ENCODE assay signal across 8 cellular contexts in genomic region chr2:218959141-218959731, GRCh38. TPM values are rescaled to one million over a fixed set of nuclear protein-coding genes. Genes with fewer than 3 reads are reported as not detected.
DNase-seq lines count a peak whose midpoint lies in the region; ATAC-seq, FAIRE-seq and TF ChIP-seq lines count a peak whose summit lies in the region.

Gene CDK5R2 (plus strand): TSS chr2:218959666. CDS start chr2:218959821, 155 bp downstream.

- peak within 1 kb of the TSS; percentile 53 for H3K9ac ChIP-seq in BLaER1

- peaks cover 19% of the 10 kb centered on the region for H3K4me1 ChIP-seq in BLaER1

- DNase-seq in GM19239 (ENCODE audit: insufficient read length, low spot score) (peak; percentile 100), NCI-H446 treated with DMSO at 0.1 percent for 48 hours (lab: John Stamatoyannopoulos, UW) (peak; percentile 82), memory B cell (ENCODE audit: low spot score in 2 of 2) (peak; percentile 70 to 72)
- DNase-seq in activated CD8-positive, alpha-beta T cell treated with anti-CD3 and anti-CD28 coated beads for 36 hours, result peak; percentile 89
- peak; percentile 49 to 60 (median 51) for DNase-seq in effector memory CD8-positive, alpha-beta T cell
- peak; percentile 30 for DNase-seq in stimulated activated CD8-positive, alpha-beta memory T cell treated with anti-CD3 and anti-CD28 coated beads, Interleukin-15, amount 100 ng/mL, for 1 hour (ENCODE audit: low read depth)

- H3K27me3 ChIP-seq in BLaER1, result peaks cover 48% of the 10 kb centered on the region

- peak; percentile 42 for FAIRE-seq in GM19239 (lab: Jason Lieb, UNC)

- peak within 1 kb of the TSS; percentile 100 for H3K4me2 ChIP-seq in BLaER1

- H3K4me3 Mint-ChIP-seq in activated CD8-positive, alpha-beta T cell treated with anti-CD3 and anti-CD28 coated beads for 36 hours, result peak within 1 kb of the TSS; percentile 29
- H3K4me3 Mint-ChIP-seq in effector memory CD8-positive, alpha-beta T cell, result peak within 1 kb of the TSS; percentile 72 to 74
- H3K4me3 Mint-ChIP-seq in memory B cell, result peak within 1 kb of the TSS; percentile 79

- CTCF ChIA-PET in activated CD8-positive, alpha-beta T cell treated with anti-CD3 and anti-CD28 coated beads for 36 hours (lab: Charles Lee), result interaction anchor here (0.9 to 2.2 kb wide), 7 partner anchors 19 to 83 kb away, joined by 3 to 8 read pairs (median 6); no protein-coding TSS in a partner anchor

- intact Hi-C loops in activated CD8-positive, alpha-beta T cell treated with anti-CD3 and anti-CD28 coated beads for 36 hours (cut with micrococcal nuclease), result no loop called here

- peak within 1 kb of the TSS; percentile 71 for H3K4me3 ChIP-seq in BLaER1

- peaks cover 28% of the 10 kb centered on the region for H4K20me1 ChIP-seq in BLaER1

- peaks cover 74% of the 10 kb centered on the region for H3K27me3 Mint-ChIP-seq in activated CD8-positive, alpha-beta T cell treated with anti-CD3 and anti-CD28 coated beads for 36 hours
- H3K27me3 Mint-ChIP-seq in effector memory CD8-positive, alpha-beta T cell, result peaks cover 59 to 90% of the 10 kb centered on the region in 2 donors
- peaks cover 22% of the 10 kb centered on the region for H3K27me3 Mint-ChIP-seq in memory B cell

- no peaks in the 10 kb centered on the region for H3K36me3 ChIP-seq in BLaER1

- peak; percentile 97 for ATAC-seq in HG03354 (IDR thresholded peaks at IDR 0.05; ENCODE audit: poor library complexity, severe bottlenecking, unreplicated experiment)
- ATAC-seq in activated CD8-positive, alpha-beta T cell treated with anti-CD3 and anti-CD28 coated beads for 36 hours, result peak; percentile 99
- peak; percentile 87 for ATAC-seq in effector memory CD8-positive, alpha-beta T cell (replicated peaks)
- ATAC-seq in memory B cell (ENCODE audit: low read depth), result peak; percentile 95

- H3K9me3 Mint-ChIP-seq in activated CD8-positive, alpha-beta T cell treated with anti-CD3 and anti-CD28 coated beads for 36 hours, result no peaks in the 10 kb centered on the region
- H3K9me3 Mint-ChIP-seq in effector memory CD8-positive, alpha-beta T cell, result peaks cover 0 to 6% of the 10 kb centered on the region in 2 donors
- no peaks in the 10 kb centered on the region for H3K9me3 Mint-ChIP-seq in memory B cell

- no peak for TF ChIP-seq CTCF in activated CD8-positive, alpha-beta T cell treated with anti-CD3 and anti-CD28 coated beads for 36 hours (IDR thresholded peaks at IDR 0.05)

- H3K27ac Mint-ChIP-seq in activated CD8-positive, alpha-beta T cell treated with anti-CD3 and anti-CD28 coated beads for 36 hours, result no peak within 1 kb of the TSS
- no peak within 1 kb of the TSS for H3K27ac Mint-ChIP-seq in effector memory CD8-positive, alpha-beta T cell
- no peak within 1 kb of the TSS for H3K27ac Mint-ChIP-seq in memory B cell

- peaks cover 2% of the 10 kb centered on the region for H3K36me3 Mint-ChIP-seq in activated CD8-positive, alpha-beta T cell treated with anti-CD3 and anti-CD28 coated beads for 36 hours (ENCODE audit: low read depth)
- peaks cover 3% of the 10 kb centered on the region for H3K36me3 Mint-ChIP-seq in effector memory CD8-positive, alpha-beta T cell (ENCODE audit: insufficient read depth)
- peaks cover 4% of the 10 kb centered on the region for H3K36me3 Mint-ChIP-seq in memory B cell

- no peak within 1 kb of the TSS for H3K27ac ChIP-seq in BLaER1

- POLR2A ChIA-PET in activated CD8-positive, alpha-beta T cell treated with anti-CD3 and anti-CD28 coated beads for 36 hours (lab: Charles Lee), result interaction anchor here (0.7 to 1.0 kb wide), 2 partner anchors 13 to 279 kb away, joined by 3 read pairs; no protein-coding TSS in a partner anchor

- peaks cover 17% of the 10 kb centered on the region for H3K4me1 Mint-ChIP-seq in activated CD8-positive, alpha-beta T cell treated with anti-CD3 and anti-CD28 coated beads for 36 hours (ENCODE audit: low read depth)
- H3K4me1 Mint-ChIP-seq in effector memory CD8-positive, alpha-beta T cell (ENCODE audit: low read depth in 2 of 2), result peaks cover 12 to 13% of the 10 kb centered on the region in 2 donors
- H3K4me1 Mint-ChIP-seq in memory B cell, result peaks cover 11% of the 10 kb centered on the region

- no peaks in the 10 kb centered on the region; the same call in 1 of the 2 replicates for H3K9me3 ChIP-seq in BLaER1

RNA-seq across cellular contexts. Expression of gene CDK5R2, which starts in this region (rescaled TPM):
- not detected for total RNA-seq in activated CD8-positive, alpha-beta T cell treated with anti-CD3 and anti-CD28 coated beads for 36 hours

Comparison
In these comparisons a context has a peak if more than half of its experiments do, and no peak if none do; other contexts are left out.
1. Peak in DNase-seq and ATAC-seq in activated CD8-positive, alpha-beta T cell treated with anti-CD3 and anti-CD28 coated beads for 36 hours; RNA of the gene not detected or under 1 TPM.
2. DNase-seq: peak in every context shown above with its lines; median percentile 100 in GM19239; 89 in activated CD8-positive, alpha-beta T cell treated with anti-CD3 and anti-CD28 coated beads for 36 hours; 82 in NCI-H446 treated with DMSO at 0.1 percent for 48 hours; 71 in memory B cell; 51 in effector memory CD8-positive, alpha-beta T cell; 30 in stimulated activated CD8-positive, alpha-beta memory T cell treated with anti-CD3 and anti-CD28 coated beads, Interleukin-15, amount 100 ng/mL, for 1 hour.
3. H3K4me3 Mint-ChIP-seq: peak in every context shown above with its lines; median percentile 79 in memory B cell; 73 in effector memory CD8-positive, alpha-beta T cell; 29 in activated CD8-positive, alpha-beta T cell treated with anti-CD3 and anti-CD28 coated beads for 36 hours.